ENCODE assay signal across 11 cellular contexts in the genomic region with DNA sequence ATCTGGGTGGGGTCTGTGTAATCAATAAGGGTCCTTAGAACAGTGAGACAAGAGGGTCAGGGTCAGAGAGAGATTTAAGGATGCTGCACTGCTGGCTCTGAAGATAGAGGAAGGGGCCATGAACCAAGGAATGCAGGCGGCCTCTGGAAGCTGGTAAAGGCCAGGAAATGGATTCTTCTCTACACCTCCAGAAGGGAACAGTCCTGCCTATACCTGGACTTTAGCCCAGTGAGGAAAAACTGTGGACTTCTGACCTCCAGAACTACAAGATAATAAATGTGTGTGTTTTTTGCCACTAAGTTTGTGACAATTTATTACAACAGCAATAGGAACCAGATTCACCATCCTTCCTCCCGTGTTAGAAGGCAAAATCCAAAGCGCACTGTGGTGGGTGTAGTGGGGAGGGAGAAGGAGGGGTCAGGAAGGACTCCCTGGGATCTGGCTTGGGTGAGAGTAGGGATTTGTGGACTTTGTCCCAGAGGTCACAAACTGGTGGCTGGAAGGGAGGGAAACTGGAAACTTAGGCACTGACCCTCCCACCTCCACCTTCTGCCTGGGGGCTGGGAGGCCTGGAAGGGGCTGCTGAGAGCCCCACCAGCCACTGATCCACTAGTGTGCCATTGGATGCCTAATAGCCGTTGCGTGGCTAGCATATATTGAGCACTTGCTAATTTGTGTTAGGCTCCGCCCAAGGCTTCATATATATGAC. TPM values are rescaled to one million over a fixed set of nuclear protein-coding genes. Genes with fewer than 3 reads are reported as not detected.
"Had no signal": no experiment of that assay in that cellular context is flagged by ENCODE, and none has a peak within 500 bp of the region (broad histone marks: within the 10 kb centered on the region; RNA-seq: fewer than 3 reads in every experiment).

No MANE protein-coding gene starts in this region.

- H3K4me1 ChIP-seq: HAP-1 had no signal

- H3K36me3 Mint-ChIP-seq: IgD-negative memory B cell had no signal

- H3K27ac Mint-ChIP-seq: HFFc6, IgD-negative memory B cell had no signal

- H2AFZ ChIP-seq: GM23248 had no signal

- H3K4me3 Mint-ChIP-seq: HFFc6, IgD-negative memory B cell had no signal

- ATAC-seq: HCT116 had no signal

- H3K9me3 ChIP-seq: HAP-1 had no signal

- H3K4me3 ChIP-seq: GM23248, HAP-1 had no signal

- H3K9ac ChIP-seq: GM23248 had no signal

- H3K36me3 ChIP-seq: HAP-1 had no signal

- H3K9me3 Mint-ChIP-seq: HFFc6 had no signal

- H3K4me1 Mint-ChIP-seq: IgD-negative memory B cell had no signal

- FAIRE-seq: HTR-8/SVneo had no signal

- DNase-seq: GM23248, GOT3, H7, HFFc6, KG1 had no signal

- H3K27ac ChIP-seq: GM23248 had no signal

RNA-seq across cellular contexts. Expression of a gene that starts 5.4 kb away (rescaled TPM):
- total RNA-seq: GM23248, H4, H7, HFFc6, HT-29 had no signal
- polyA plus RNA-seq: GM23248, IgD-negative memory B cell had no signal

RNA-seq across cellular contexts. Expression of a gene that starts 12.9 kb away (rescaled TPM):
- total RNA-seq: GM23248, H7, HFFc6, HT-29 had no signal
- polyA plus RNA-seq: GM23248, IgD-negative memory B cell had no signal

RNA-seq across cellular contexts. Expression of a gene that starts 24.7 kb away (rescaled TPM):
- total RNA-seq: GM23248, H4, H7, HFFc6, HT-29 had no signal
- polyA plus RNA-seq: GM23248, IgD-negative memory B cell had no signal
